Comparison of ENCODE assay signal across 1 cellular context in the genomic region with DNA sequence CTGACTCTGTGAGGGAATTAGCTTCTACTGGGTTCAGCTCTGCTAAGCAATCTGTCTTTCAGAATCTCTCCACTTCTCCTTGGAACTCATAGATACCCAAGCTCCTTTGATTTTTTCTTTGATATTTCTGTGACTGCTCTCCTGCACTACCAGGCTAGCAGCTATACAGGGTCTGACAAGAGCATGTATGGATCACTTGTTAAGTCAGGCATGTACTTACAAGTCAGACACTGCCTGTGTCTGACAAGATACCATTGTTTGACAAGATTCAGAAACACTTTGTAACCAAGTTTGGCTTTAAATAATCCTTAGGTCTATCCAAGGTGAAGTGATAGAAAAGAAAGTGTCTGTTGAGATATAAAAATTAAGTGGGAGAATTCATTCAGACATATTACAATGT.
TF ChIP-seq lines count a peak whose summit lies in the region.

No MANE protein-coding gene starts in this region.

TF ChIP-seq in K562, 482 proteins besides CTCF, POLR2A, EP300 and RAD21 (continued from another document):
- TF ChIP-seq FOXK2 (conservative IDR thresholded peaks at IDR 0.05 in 1 of 2, IDR thresholded peaks at IDR 0.05 in 1 of 2; ENCODE audit: low read depth in 2 of 2) (no peak), MXI1 (IDR thresholded peaks at IDR 0.05; ENCODE audit: low read depth, low read length) (no peak)
